Comparison of ENCODE assay signal across 21 cellular contexts in genomic region chr2:205290299-205290698, GRCh38.
"Had no signal": no experiment of that assay in that cellular context is flagged by ENCODE, and none has a peak within 500 bp of the region (broad histone marks: within the 10 kb centered on the region; RNA-seq: fewer than 3 reads in every experiment).

No MANE protein-coding gene starts in this region.

- ATAC-seq: K562 had no signal

- H3K9ac ChIP-seq: KMS-11 had no signal

- H3K27ac ChIP-seq: KMS-11, SJSA1, SK-N-MC had no signal

- H3K9me3 ChIP-seq: SJSA1 had no signal

- DNase-seq: Kasumi-1, MM.1S, NCI-H1092 treated with DMSO at 0.1 percent for 48 hours, NCI-H1436, NCI-H187, NCI-H2029, NCI-H2081 treated with DMSO at 0.1 percent for 48 hours, NCI-H2171, NCI-H226, NCI-H446, NCI-H510A, NCI-H524 treated with DMSO at 0.1 percent for 48 hours, NCI-H69, NCI-H774, Right ventricle myocardium superior, RPMI8226, SIG-M5 had no signal

- H3K27me3 ChIP-seq: SJSA1 had no signal

- H3K4me3 ChIP-seq: K562, SJSA1, SK-N-MC had no signal

- H3K36me3 ChIP-seq: SJSA1 had no signal

- H3K4me1 ChIP-seq: SJSA1 had no signal
